Comparison of ENCODE assay signal across 21 cellular contexts in the genomic region with DNA sequence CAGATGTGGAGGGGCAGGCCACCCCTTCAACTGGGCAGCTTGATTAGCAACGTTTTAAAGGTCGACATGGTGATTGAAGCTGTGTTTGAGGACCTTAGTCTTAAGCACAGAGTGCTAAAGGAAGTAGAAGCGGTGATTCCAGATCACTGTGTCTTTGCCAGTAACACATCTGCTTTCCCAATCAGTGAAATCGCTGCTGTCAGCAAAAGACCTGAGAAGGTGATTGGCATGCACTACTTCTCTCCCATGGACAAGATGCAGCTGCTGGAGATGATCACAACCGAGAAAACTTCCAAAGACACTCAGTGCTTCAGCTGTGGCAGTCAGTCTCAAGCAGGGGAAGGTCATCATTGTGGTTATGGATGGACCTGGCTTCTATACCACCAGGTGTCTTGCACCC. TPM values are rescaled to one million over a fixed set of nuclear protein-coding genes. Genes with fewer than 3 reads are reported as not detected.
"Had no signal": no experiment of that assay in that cellular context is flagged by ENCODE, and none has a peak within 500 bp of the region (broad histone marks: within the 10 kb centered on the region; RNA-seq: fewer than 3 reads in every experiment).

No MANE protein-coding gene starts in this region.

- H3K4me3 ChIP-seq: gastrocnemius medialis, heart left ventricle, right atrium auricular region, upper lobe of left lung had no signal

- H3K36me3 Mint-ChIP-seq: natural killer cell had no signal

- H3K4me1 Mint-ChIP-seq: activated T-helper 17 cell treated with anti-CD3 and anti-CD28 coated beads, Interleukin-2, amount 50 U/mL, for 72 hours; natural killer cell had no signal

- H3K4me1 ChIP-seq: gastrocnemius medialis, right atrium auricular region, upper lobe of left lung had no signal

- ATAC-seq: activated T-helper 17 cell treated with anti-CD3 and anti-CD28 coated beads, Interleukin-2, amount 50 U/mL, for 72 hours; gastrocnemius medialis; left lobe of liver; natural killer cell; stimulated activated naive CD8-positive, alpha-beta T cell treated with anti-CD3 and anti-CD28 coated beads, Interleukin-15, Interleukin-2, amounts not matched to agents 100 U/mL and 50 U/mL, for 24 hours had no signal

- H3K27me3 ChIP-seq: gastrocnemius medialis, heart left ventricle, right atrium auricular region, upper lobe of left lung had no signal

- H3K9me3 ChIP-seq: gastrocnemius medialis, heart left ventricle, right atrium auricular region, upper lobe of left lung had no signal

- H3K36me3 ChIP-seq: gastrocnemius medialis, heart left ventricle, right atrium auricular region, upper lobe of left lung had no signal

- H3K4me3 Mint-ChIP-seq: activated T-helper 17 cell treated with anti-CD3 and anti-CD28 coated beads, Interleukin-2, amount 50 U/mL, for 72 hours; natural killer cell had no signal

- H3K9me3 Mint-ChIP-seq: activated T-helper 17 cell treated with anti-CD3 and anti-CD28 coated beads, Interleukin-2, amount 50 U/mL, for 72 hours; natural killer cell had no signal

- H3K27ac Mint-ChIP-seq: activated T-helper 17 cell treated with anti-CD3 and anti-CD28 coated beads, Interleukin-2, amount 50 U/mL, for 72 hours; natural killer cell; progenitor cell of endocrine pancreas had no signal

- H3K27ac ChIP-seq: gastrocnemius medialis, heart left ventricle, right atrium auricular region, upper lobe of left lung had no signal

- DNase-seq: activated CD4-positive, alpha-beta T cell treated with anti-CD3 and anti-CD28 coated beads, Interleukin-2, amount 50 U/mL, for 1 hour; activated naive CD4-positive, alpha-beta T cell treated with Interleukin-2 at 50 U/mL for 16 hours; activated T-cell treated with anti-CD3 and anti-CD28 coated beads for 4 hours; aorta; cerebellar nuclear complex; effector memory CD4-positive, alpha-beta T cell; gastrocnemius medialis; heart left ventricle; natural killer cell; nucleus accumbens; small intestine; stimulated activated CD4-positive, alpha-beta T cell treated with anti-CD3 and anti-CD28 coated beads, Interleukin-4, amount 100 ng/mL, for 4 hours; stimulated activated CD8-positive, alpha-beta memory T cell treated with anti-CD3 and anti-CD28 coated beads, Interleukin-4, amount 100 ng/mL, for 48 hours; stimulated activated naive CD8-positive, alpha-beta T cell treated with anti-CD3 and anti-CD28 coated beads, Interleukin-15, Interleukin-2, amounts not matched to agents 100 U/mL and 50 U/mL, for 24 hours had no signal

RNA-seq across cellular contexts. Expression of a gene that starts 23.9 kb away (rescaled TPM):
- total RNA-seq: activated T-helper 17 cell treated with anti-CD3 and anti-CD28 coated beads, Interleukin-2, amount 50 U/mL, for 72 hours; fibroblast of lung; gastrocnemius medialis; heart left ventricle; left lobe of liver; natural killer cell; progenitor cell of endocrine pancreas; T-helper 2 cell treated with Interferon-gamma antibody and Interleukin-4, amounts not matched to agents 100 ng/mL and 5 ng/mL, for 36 hours had no signal
- polyA plus RNA-seq: fibroblast of lung had no signal

RNA-seq across cellular contexts. Expression of a gene that starts 26.0 kb away (rescaled TPM):
- total RNA-seq: activated T-helper 17 cell treated with anti-CD3 and anti-CD28 coated beads, Interleukin-2, amount 50 U/mL, for 72 hours; left lobe of liver; natural killer cell; progenitor cell of endocrine pancreas; T-helper 2 cell treated with Interferon-gamma antibody and Interleukin-4, amounts not matched to agents 100 ng/mL and 5 ng/mL, for 36 hours had no signal
